In genomic region chr19:3117746-3118145, GRCh38 we compare ENCODE assay signal across 33 cellular contexts. TPM values are rescaled to one million over a fixed set of nuclear protein-coding genes. Genes with fewer than 3 reads are reported as not detected.
"Had no signal": no experiment of that assay in that cellular context is flagged by ENCODE, and none has a peak within 500 bp of the region (broad histone marks: within the 10 kb centered on the region; RNA-seq: fewer than 3 reads in every experiment).

No MANE protein-coding gene starts in this region.

- H3K36me3 Mint-ChIP-seq: memory B cell, naive B cell, neural progenitor cell had no signal

- H3K4me3 ChIP-seq: colonic mucosa, gastrocnemius medialis, hepatocyte, lung, mucosa of descending colon, neural progenitor cell, prostate gland, smooth muscle cell, suprapubic skin, transverse colon, upper lobe of right lung, uterus had no signal

- H3K27ac Mint-ChIP-seq: dendritic cell treated with granulocyte-macrophage colony-stimulating factor and Interleukin-4, amounts not matched to agents 40 ng/mL and 50 ng/mL, for 4 days; endodermal cell; memory B cell; naive B cell; nephron; stimulated activated naive CD8-positive, alpha-beta T cell treated with anti-CD3 and anti-CD28 coated beads, Interleukin-15, amount 100 ng/mL, for 72 hours had no signal

- H3K9ac ChIP-seq: neural progenitor cell had no signal

- H3K27me3 Mint-ChIP-seq: dendritic cell treated with granulocyte-macrophage colony-stimulating factor and Interleukin-4, amounts not matched to agents 40 ng/mL and 50 ng/mL, for 4 days; memory B cell; naive B cell; stimulated activated naive CD8-positive, alpha-beta T cell treated with anti-CD3 and anti-CD28 coated beads, Interleukin-15, amount 100 ng/mL, for 72 hours had no signal

- H3K27ac ChIP-seq: colonic mucosa, epithelial cell of prostate, gastrocnemius medialis, hepatocyte, neural progenitor cell, prostate gland, suprapubic skin, transverse colon, upper lobe of right lung, uterus had no signal

- H3K27me3 ChIP-seq: colonic mucosa, gastrocnemius medialis, hepatocyte, neural progenitor cell, suprapubic skin, transverse colon, upper lobe of right lung, uterus had no signal

- H3K9me3 Mint-ChIP-seq: dendritic cell treated with granulocyte-macrophage colony-stimulating factor and Interleukin-4, amounts not matched to agents 40 ng/mL and 50 ng/mL, for 4 days; endodermal cell; memory B cell; naive B cell; nephron; neural progenitor cell; stimulated activated naive CD8-positive, alpha-beta T cell treated with anti-CD3 and anti-CD28 coated beads, Interleukin-15, amount 100 ng/mL, for 72 hours had no signal

- DNase-seq: colonic mucosa; effector CD8-positive, alpha-beta T cell; endodermal cell; foreskin fibroblast; gastrocnemius medialis; head of caudate nucleus; left colon; naive B cell; nucleus accumbens; stimulated activated CD4-positive, alpha-beta T cell treated with anti-CD3 and anti-CD28 coated beads, Interleukin-12 subunit alpha, Interleukin-12 subunit beta, amount 100 ng/mL, for 4 hours; stimulated activated CD4-positive, alpha-beta T cell treated with anti-CD3 and anti-CD28 coated beads, Interleukin-1b, Interleukin-23, amount 100 ng/mL, for 48 hours; stimulated activated CD4-positive, alpha-beta T cell treated with anti-CD3 and anti-CD28 coated beads, Interleukin-4, amount 100 ng/mL, for 1 hour; stimulated activated CD8-positive, alpha-beta memory T cell treated with anti-CD3 and anti-CD28 coated beads, Interleukin-4, amount 100 ng/mL, for 48 hours; stimulated activated naive CD4-positive, alpha-beta T cell; stimulated activated naive CD8-positive, alpha-beta T cell treated with anti-CD3 and anti-CD28 coated beads, Interleukin-15, amount 100 ng/mL, for 72 hours; transverse colon; upper lobe of right lung; uterus had no signal

- H3K4me2 ChIP-seq: hepatocyte, neural progenitor cell, smooth muscle cell had no signal

- H3K4me1 Mint-ChIP-seq: endodermal cell; memory B cell; naive B cell; nephron; stimulated activated naive CD8-positive, alpha-beta T cell treated with anti-CD3 and anti-CD28 coated beads, Interleukin-15, amount 100 ng/mL, for 72 hours had no signal

- H2AFZ ChIP-seq: hepatocyte, neural progenitor cell had no signal

- H3K4me1 ChIP-seq: colonic mucosa, gastrocnemius medialis, neural progenitor cell, prostate gland, transverse colon, upper lobe of right lung, uterus had no signal

- H3K4me3 Mint-ChIP-seq: dendritic cell treated with granulocyte-macrophage colony-stimulating factor and Interleukin-4, amounts not matched to agents 40 ng/mL and 50 ng/mL, for 4 days; endodermal cell; memory B cell; naive B cell; nephron; neural progenitor cell; stimulated activated naive CD8-positive, alpha-beta T cell treated with anti-CD3 and anti-CD28 coated beads, Interleukin-15, amount 100 ng/mL, for 72 hours had no signal

- H3K36me3 ChIP-seq: neural progenitor cell, uterus had no signal

- H3K9me3 ChIP-seq: colonic mucosa, gastrocnemius medialis, mucosa of descending colon, prostate gland, suprapubic skin, transverse colon, upper lobe of right lung, uterus had no signal

- ATAC-seq: esophagus mucosa; gastrocnemius medialis; left colon; mucosa of descending colon; sciatic nerve; stimulated activated naive CD8-positive, alpha-beta T cell treated with anti-CD3 and anti-CD28 coated beads, Interleukin-15, amount 100 ng/mL, for 72 hours; upper lobe of right lung had no signal

RNA-seq across cellular contexts. Expression of gene GNA15, which starts 18.1 kb away (rescaled TPM):
- total RNA-seq: endodermal cell, osteocyte, renal cortical epithelial cell had no signal
